In the genomic region with DNA sequence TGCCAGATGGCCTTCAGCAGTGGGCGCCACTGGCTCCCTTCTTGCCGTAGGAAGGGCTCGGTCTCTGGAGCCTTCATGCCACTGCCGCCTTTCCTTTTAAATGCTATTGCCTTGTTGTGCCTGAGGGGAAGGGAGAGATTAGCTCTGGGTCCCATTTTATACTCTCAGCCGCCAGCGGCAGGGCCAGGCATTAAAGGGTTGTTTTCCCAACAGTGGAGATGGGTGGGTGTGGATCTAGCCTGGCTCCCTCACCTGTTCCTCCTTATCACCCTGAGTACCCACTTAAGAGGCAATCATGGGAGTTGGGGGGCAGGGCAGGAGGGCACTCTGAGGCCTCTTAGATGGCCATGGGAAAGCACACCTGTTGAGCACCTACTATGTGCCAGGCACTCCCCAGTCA, we compare ENCODE assay signal across 1 cellular context. TPM values are rescaled to one million over a fixed set of nuclear protein-coding genes. Genes with fewer than 3 reads are reported as not detected.
"Had no signal": no experiment of that assay in that cellular context is flagged by ENCODE, and none has a peak within 500 bp of the region (broad histone marks: within the 10 kb centered on the region; RNA-seq: fewer than 3 reads in every experiment).

No MANE protein-coding gene starts in this region.

RNA-seq across cellular contexts. Expression of a gene that starts 19.8 kb away (rescaled TPM):
- total RNA-seq: foreskin keratinocyte had no signal
